Comparison of ENCODE assay signal across 26 cellular contexts in the genomic region with DNA sequence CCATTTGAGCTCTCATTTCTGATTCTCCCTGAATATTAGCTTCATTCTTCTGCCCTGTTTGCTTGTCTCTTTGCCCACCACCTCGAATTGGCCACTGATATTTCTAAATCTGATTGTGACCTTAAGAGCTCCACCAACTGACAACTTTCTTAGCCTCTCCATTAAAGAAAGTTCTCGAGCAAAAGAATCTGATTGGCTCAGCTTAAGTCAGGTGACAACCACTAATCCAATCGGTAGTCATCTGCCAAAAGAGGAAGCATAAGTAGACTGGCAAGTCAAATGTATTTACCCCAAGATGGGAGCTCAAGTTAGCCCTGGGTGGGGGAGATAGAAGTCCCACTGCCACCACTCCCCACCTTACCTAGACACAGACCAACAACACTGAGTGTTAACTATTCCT. TPM values are rescaled to one million over a fixed set of nuclear protein-coding genes. Genes with fewer than 3 reads are reported as not detected.
DNase-seq lines count a peak whose midpoint lies in the region; ATAC-seq, FAIRE-seq and TF ChIP-seq lines count a peak whose summit lies in the region.
"Had no signal": no experiment of that assay in that cellular context is flagged by ENCODE, and none has a peak within 500 bp of the region (broad histone marks: within the 10 kb centered on the region; RNA-seq: fewer than 3 reads in every experiment).

No MANE protein-coding gene starts in this region.

- in situ Hi-C loops in K562 (cut with MboI) (no loop called here), GM13977 (cut with MboI; ENCODE audit: low pct_unique_long_range_greater_than_20kb, low sequenced_read_pairs, unreplicated experiment) (no loop called here)

- no peak overlapping the region for H3K9ac ChIP-seq in K562 (ENCODE audit: insufficient read depth in 1 of 2, low read depth in 2 of 2, low read length in 2 of 2)

- CTCF ChIA-PET in K562 (lab: Yijun Ruan, JAX; ENCODE audit: low intra/inter-chr PET ratio) = interaction anchor here (0.6 kb wide), 1 partner anchor 392 kb away, joined by 3 read pairs; no protein-coding TSS in a partner anchor

- TF ChIP-seq RAD21 in K562 (CRISPR knock-in tag; conservative IDR thresholded peaks at IDR 0.05 in 1 of 2, IDR thresholded peaks at IDR 0.05 in 1 of 2) = no peak

- no TSS peak for BruUV-seq in K562 (replicated peaks; lab: Mats Ljungman, UMichigan)

- peaks cover 2% of the 10 kb centered on the region; the same call in 1 of the 2 replicates for H3K9me3 ChIP-seq in K562 (replicated peaks; ENCODE audit: control insufficient read depth, insufficient read depth, low read depth, low read length)
- H3K9me3 ChIP-seq: body of pancreas, colonic mucosa had no signal

- no peak for TF ChIP-seq EP300 in K562 (IDR thresholded peaks at IDR 0.05; ENCODE audit: low read length)

- H3K27me3 ChIP-seq in K562 (ENCODE audit: control insufficient read depth in 2 of 2, insufficient read depth in 2 of 2, low read length in 2 of 2) = no peaks in the 10 kb centered on the region
- H3K27me3 ChIP-seq: body of pancreas, colonic mucosa had no signal

- H3K4me2 ChIP-seq in K562 (ENCODE audit: insufficient read depth, low read length) = no peak overlapping the region; the same call in 1 of the 2 replicates

- peaks cover 0 to 11% of the 10 kb centered on the region in 2 experiments; a peak in 2 of 5 replicates for H3K4me1 ChIP-seq in K562 (replicated peaks in 1 of 2; ENCODE audit: control insufficient read depth in 2 of 2, insufficient read depth in 2 of 2, low read length in 2 of 2)
- H3K4me1 ChIP-seq: body of pancreas, colonic mucosa had no signal

- no peak overlapping the region for H3K27ac ChIP-seq in K562 (ENCODE audit: extremely low read depth, low read depth, low read length)
- H3K27ac ChIP-seq: 22Rv1, body of pancreas, colonic mucosa, VCaP had no signal

- peak; percentile 36 for DNase-seq in DMS 273 (lab: John Stamatoyannopoulos, UW; ENCODE audit: unreplicated experiment)
- no peak for DNase-seq in DMS 273 treated with DMSO at 0.1 percent for 48 hours (lab: John Stamatoyannopoulos, UW)
- DNase-seq in MV-4-11 (lab: John Stamatoyannopoulos, UW) = peak; percentile 81
- DNase-seq in K562 (ENCODE audit: extremely low read depth in 1 of 4, low spot score in 3 of 4) = peak in 2 of 4 experiments; percentile 14 to 36
- peak; percentile 28 for DNase-seq in myocyte (ENCODE audit: low read depth)
- no peak for DNase-seq in activated effector memory CD4-positive, alpha-beta T cell treated with Interleukin-2 at 50 U/mL for 16 hours
- no peak for DNase-seq in GM13977 (ENCODE audit: low spot score)
- DNase-seq in naive thymus-derived CD8-positive, alpha-beta T cell = no peak
- DNase-seq: activated CD4-positive, alpha-beta memory T cell treated with anti-CD3 and anti-CD28 coated beads for 36 hours; activated T-cell treated with anti-CD3 and anti-CD28 coated beads, Interleukin-2, amount 50 U/mL, for 1 hour; body of pancreas; Calu3; colonic mucosa; H9; left cardiac atrium; mucosa of descending colon; NCI-H526 treated with DMSO at 0.1 percent for 48 hours; SHP77 treated with DMSO at 0.1 percent for 48 hours; stimulated activated CD4-positive, alpha-beta T cell treated with anti-CD3 and anti-CD28 coated beads, Interleukin-12 subunit alpha, Interleukin-12 subunit beta, amount 100 ng/mL, for 4 hours; stimulated activated CD8-positive, alpha-beta memory T cell treated with anti-CD3 and anti-CD28 coated beads, Interleukin-4, amount 100 ng/mL, for 48 hours had no signal

- POLR2A ChIA-PET in K562 (lab: Yijun Ruan, JAX) = interaction anchor here (0.5 to 0.6 kb wide), 3 partner anchors 12 to 359 kb away, joined by 3 read pairs; a partner anchor contains a TSS
- POLR2A ChIA-PET in naive thymus-derived CD8-positive, alpha-beta T cell (lab: Charles Lee) = no interaction called here

- H3K27ac Mint-ChIP-seq in naive thymus-derived CD8-positive, alpha-beta T cell = no peak overlapping the region
- H3K27ac Mint-ChIP-seq: activated CD4-positive, alpha-beta memory T cell treated with anti-CD3 and anti-CD28 coated beads for 36 hours; activated naive CD4-positive, alpha-beta T cell treated with anti-CD3 and anti-CD28 coated beads, Interleukin-2, amount 50 U/mL, for 24 hours; T-helper 1 cell treated with Interleukin-12 subunit alpha and Interleukin-12 subunit beta and Interleukin-4 antibody, amounts not matched to agents 30 μg/mL and 1 μg/mL, for 36 hours had no signal

- H2AFZ ChIP-seq in K562 (ENCODE audit: low read depth, low read length) = no peak overlapping the region

- H3K9me3 Mint-ChIP-seq in naive thymus-derived CD8-positive, alpha-beta T cell = peaks cover 0 to 17% (median 6%) of the 10 kb centered on the region in 9 donors
- H3K9me3 Mint-ChIP-seq: activated naive CD4-positive, alpha-beta T cell treated with anti-CD3 and anti-CD28 coated beads, Interleukin-2, amount 50 U/mL, for 24 hours had no signal

- TF ChIP-seq POLR2A in K562 (conservative IDR thresholded peaks at IDR 0.05) = no peak

- no peak for TF ChIP-seq CTCF in K562 (IDR thresholded peaks at IDR 0.05 in 2 of 3, conservative IDR thresholded peaks at IDR 0.05 in 1 of 3; ENCODE audit: insufficient read depth in 2 of 3, low read depth in 1 of 3, low read length in 3 of 3)
- no peak for TF ChIP-seq CTCF in GM13977 (IDR thresholded peaks at IDR 0.05; ENCODE audit: extremely low read depth, insufficient read depth, missing control alignments)

- H3K4me3 ChIP-seq in K562 = no peak overlapping the region
- H3K4me3 ChIP-seq: body of pancreas, colonic mucosa, mucosa of descending colon had no signal

- no peaks in the 10 kb centered on the region for H3K79me2 ChIP-seq in K562 (ENCODE audit: control insufficient read depth, insufficient read depth, low read length)

- 0% methylated on average over 3 of the region's 3 CpGs for WGBS in K562 (ENCODE audit: insufficient coverage, low coverage, missing lambda C conversion rate)

- no peaks in the 10 kb centered on the region for H3K9me1 ChIP-seq in K562 (ENCODE audit: control insufficient read depth, insufficient read depth, low read length)

- intact Hi-C loops in K562 (cut with micrococcal nuclease) = loop anchor here (10.0 kb wide), 1 partner anchor 274 kb away; a partner anchor contains a TSS

- peaks cover 0 to 3% (median 0%) of the 10 kb centered on the region in 4 donors for H3K4me1 Mint-ChIP-seq in naive thymus-derived CD8-positive, alpha-beta T cell
- H3K4me1 Mint-ChIP-seq: activated naive CD4-positive, alpha-beta T cell treated with anti-CD3 and anti-CD28 coated beads, Interleukin-2, amount 50 U/mL, for 24 hours had no signal

- no peak for FAIRE-seq in K562 (lab: Jason Lieb, UNC)
- FAIRE-seq: GM12892, urothelium cell line had no signal

- H3K27me3 Mint-ChIP-seq in naive thymus-derived CD8-positive, alpha-beta T cell = peaks cover 0 to 2% (median 0%) of the 10 kb centered on the region in 5 donors

- no peaks in the 10 kb centered on the region for H3K36me3 ChIP-seq in K562 (ENCODE audit: control insufficient read depth, insufficient read depth, low read length)
- H3K36me3 ChIP-seq: colonic mucosa had no signal

- ATAC-seq in K562 = peak; percentile 34; the same call in 1 of the 3 replicates
- no peak for ATAC-seq in naive thymus-derived CD8-positive, alpha-beta T cell
- ATAC-seq: body of pancreas, left cardiac atrium, mucosa of descending colon had no signal

- H4K20me1 ChIP-seq in K562 (replicated peaks; ENCODE audit: control insufficient read depth, insufficient read depth, low read length) = no peaks in the 10 kb centered on the region

- H3K4me3 Mint-ChIP-seq in naive thymus-derived CD8-positive, alpha-beta T cell = no peak overlapping the region
- H3K4me3 Mint-ChIP-seq: activated CD4-positive, alpha-beta memory T cell treated with anti-CD3 and anti-CD28 coated beads for 36 hours; activated naive CD4-positive, alpha-beta T cell treated with anti-CD3 and anti-CD28 coated beads, Interleukin-2, amount 50 U/mL, for 24 hours; H9; T-helper 1 cell treated with Interleukin-12 subunit alpha and Interleukin-12 subunit beta and Interleukin-4 antibody, amounts not matched to agents 30 μg/mL and 1 μg/mL, for 36 hours had no signal

- H3K36me3 Mint-ChIP-seq in naive thymus-derived CD8-positive, alpha-beta T cell = peaks cover 0 to 7% (median 4%) of the 10 kb centered on the region in 3 donors
- H3K36me3 Mint-ChIP-seq: activated CD4-positive, alpha-beta memory T cell treated with anti-CD3 and anti-CD28 coated beads for 36 hours; activated naive CD4-positive, alpha-beta T cell treated with anti-CD3 and anti-CD28 coated beads, Interleukin-2, amount 50 U/mL, for 24 hours had no signal

RNA-seq across cellular contexts. Expression of a gene that starts 41.5 kb away (rescaled TPM):
- total RNA-seq in K562 (2011; cell fraction: chromatin; rRNA removed; ENCODE audit: low replicate concordance) = 4.3 and 8.9 TPM in 2 replicates
- total RNA-seq in K562 (2011; cell fraction: nucleolus; rRNA removed) = 6.2 and 8.7 TPM in 2 replicates
- total RNA-seq in K562 (2011; cell fraction: nucleoplasm; rRNA removed) = 4.3 and 5.2 TPM in 2 replicates
- total RNA-seq in K562 (2014; rRNA removed) (0.45 and 1.1 TPM in 2 replicates), K562 (2014; rRNA removed; fragmentation: Illumina TruSeq; extraction: Trizol) (0.11 and 0.13 TPM in 2 replicates), K562 (2015; rRNA removed; fragmentation: Illumina TruSeq; extraction: Trizol) (0.18 and 0.30 TPM in 2 replicates), K562 (2021) (0.34 and 1.2 TPM in 2 replicates), myocyte (76.1 and 159 TPM in 2 replicates)
- polyA plus RNA-seq in K562 (2011; rRNA removed) (0.22 and 0.28 TPM in 2 replicates), K562 (2014; fragmentation: Illumina TruSeq; extraction: Trizol) (0.08 and 0.12 TPM in 2 replicates), K562 (2014; fragmentation: Nextera tagmentation; extraction: Ambion mirVana) (under 1 TPM; under 0.01 to 0.01 TPM), K562 (2014; rRNA removed) (0.15 and 0.16 TPM in 2 replicates)
- polyA plus RNA-seq in K562 (2011; cell fraction: cytosol; rRNA removed) = 0.09 and 0.24 TPM in 2 replicates
- 0.90 and 2.0 TPM in 2 replicates for polyA plus RNA-seq in K562 (2011; cell fraction: nucleus; rRNA removed)
- polyA plus RNA-seq in K562 (2012) = 0.51 and 0.65 TPM in 2 replicates
- 0.84 TPM in 1 of 2 replicates, not detected in the other for polyA minus RNA-seq in K562 (2011; rRNA and poly(A)+ RNA removed)
- 0.95 TPM in 1 of 2 replicates, not detected in the other for polyA minus RNA-seq in K562 (2011; cell fraction: cytosol; rRNA and poly(A)+ RNA removed)
- 1.9 and 2.6 TPM in 2 replicates for polyA minus RNA-seq in K562 (2011; cell fraction: nucleus; rRNA and poly(A)+ RNA removed)
- 29.4 TPM for polyA plus RNA-seq in myocyte (2012)
- total RNA-seq in naive thymus-derived CD8-positive, alpha-beta T cell = under 1 TPM in 1 of 2 experiments, not detected in 1; 0.05 TPM
- not detected for polyA plus RNA-seq in naive thymus-derived CD8-positive, alpha-beta T cell
- total RNA-seq: activated CD4-positive, alpha-beta memory T cell treated with anti-CD3 and anti-CD28 coated beads for 36 hours had no signal

RNA-seq across cellular contexts. Expression of a gene that starts 52.0 kb away (rescaled TPM):
- not detected in 2 replicates for total RNA-seq in K562 (2011; cell fraction: chromatin; rRNA removed; ENCODE audit: low replicate concordance)
- total RNA-seq in K562 (2011; cell fraction: nucleolus; rRNA removed) = not detected in 2 replicates
- total RNA-seq in K562 (2011; cell fraction: nucleoplasm; rRNA removed) = not detected in 2 replicates
- total RNA-seq in K562 (2014; rRNA removed) (not detected in 2 replicates), K562 (2014; rRNA removed; fragmentation: Illumina TruSeq; extraction: Trizol) (not detected in 2 replicates), K562 (2015; rRNA removed; fragmentation: Illumina TruSeq; extraction: Trizol) (not detected in 2 replicates), K562 (2021) (0.04 and 0.07 TPM in 2 replicates), myocyte (40.4 and 53.4 TPM in 2 replicates)
- polyA plus RNA-seq in K562 (2011; rRNA removed) (not detected in 2 replicates), K562 (2014; fragmentation: Illumina TruSeq; extraction: Trizol) (not detected in 2 replicates), K562 (2014; fragmentation: Nextera tagmentation; extraction: Ambion mirVana) (not detected), K562 (2014; rRNA removed) (0.03 TPM in 1 of 2 replicates, not detected in the other)
- not detected in 2 replicates for polyA plus RNA-seq in K562 (2011; cell fraction: cytosol; rRNA removed)
- polyA plus RNA-seq in K562 (2011; cell fraction: nucleus; rRNA removed) = not detected in 2 replicates
- not detected in 2 replicates for polyA plus RNA-seq in K562 (2012)
- not detected in 2 replicates for polyA minus RNA-seq in K562 (2011; rRNA and poly(A)+ RNA removed)
- 0.36 TPM in 1 of 2 replicates, not detected in the other for polyA minus RNA-seq in K562 (2011; cell fraction: cytosol; rRNA and poly(A)+ RNA removed)
- polyA minus RNA-seq in K562 (2011; cell fraction: nucleus; rRNA and poly(A)+ RNA removed) = not detected in 2 replicates
- polyA plus RNA-seq in myocyte (2012) = 48.0 TPM
- total RNA-seq in naive thymus-derived CD8-positive, alpha-beta T cell = under 1 TPM; 0.22 to 0.60 TPM
- under 1 TPM; 0.16 to 0.73 (median 0.26) TPM for polyA plus RNA-seq in naive thymus-derived CD8-positive, alpha-beta T cell

Comparison
In these comparisons a context has a peak if more than half of its experiments do, and no peak if none do; other contexts are left out.
1. DNase-seq: peak in DMS 273 (single experiment), MV-4-11 (single experiment) and myocyte (single experiment); none in DMS 273 treated with DMSO at 0.1 percent for 48 hours (single experiment), activated effector memory CD4-positive, alpha-beta T cell treated with Interleukin-2 at 50 U/mL for 16 hours (single experiment), GM13977 (single experiment) and naive thymus-derived CD8-positive, alpha-beta T cell (0 of 10).
2. RNA of a gene that starts 52.0 kb away (total RNA-seq): 40.4 to 53.4 TPM in myocyte; 0.22 to 0.60 TPM in naive thymus-derived CD8-positive, alpha-beta T cell and 0.04 to 0.07 TPM in K562; every median in the first group is over 10 times any median in the second.